Comparison of ENCODE assay signal across 10 cellular contexts in the genomic region with DNA sequence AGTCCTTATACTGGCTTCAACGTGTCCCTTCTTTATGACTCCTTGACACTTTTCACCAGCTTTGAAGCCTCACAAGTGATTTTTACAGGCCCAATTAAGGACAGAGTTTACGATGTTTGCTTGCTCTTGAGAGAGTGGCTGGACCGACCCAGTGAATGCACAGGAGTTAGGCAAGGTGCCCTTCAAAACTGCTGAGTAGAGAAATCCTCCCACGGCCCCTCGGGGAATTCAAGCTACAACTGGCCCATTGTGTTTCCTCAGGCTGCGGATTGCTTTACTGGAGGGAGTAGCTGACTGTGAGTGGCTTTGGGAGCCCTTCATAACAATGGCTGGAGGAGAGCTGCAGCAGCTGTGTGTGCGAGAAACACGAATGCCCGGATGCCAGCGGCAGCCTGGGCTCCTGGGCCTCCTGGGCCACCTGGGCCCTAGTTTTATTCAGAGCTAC. TPM values are rescaled to one million over a fixed set of nuclear protein-coding genes. Genes with fewer than 3 reads are reported as not detected.
A peak's percentile ranks its signal among the peaks of the same experiment; 100 is the strongest.
DNase-seq lines count a peak whose midpoint lies in the region; ATAC-seq, FAIRE-seq and TF ChIP-seq lines count a peak whose summit lies in the region.
"Had no signal": no experiment of that assay in that cellular context is flagged by ENCODE, and none has a peak within 500 bp of the region (broad histone marks: within the 10 kb centered on the region; RNA-seq: fewer than 3 reads in every experiment).

No MANE protein-coding gene starts in this region.

- H3K4me3 Mint-ChIP-seq in neural crest cell = peak overlapping the region; percentile 12

- peak; percentile 27 for DNase-seq in D341Med (ENCODE audit: low spot score)
- DNase-seq in NCI-H2171 (lab: John Stamatoyannopoulos, UW) = peak; percentile 55
- DNase-seq in epithelial cell of esophagus (ENCODE audit: low read depth) = peak; percentile 54
- peak; percentile 35 for DNase-seq in neural crest cell (ENCODE audit: low read depth, low spot score)
- no peak for DNase-seq in small intestine
- DNase-seq in omental fat pad (ENCODE audit: low spot score) = no peak
- DNase-seq: activated T-cell treated with anti-CD3 and anti-CD28 coated beads, Interleukin-2, amount 50 U/mL, for 48 hours; T-helper 2 cell had no signal

- H3K36me3 Mint-ChIP-seq in neural crest cell (ENCODE audit: low read depth) = no peaks in the 10 kb centered on the region

- 49 to 75% (median 64%) methylated on average over 10 of the region's 10 CpGs for WGBS in small intestine, 3 donors

- peaks cover 8% of the 10 kb centered on the region for H3K4me1 Mint-ChIP-seq in neural crest cell

- peaks cover under 1% of the 10 kb centered on the region for H3K9me3 Mint-ChIP-seq in neural crest cell

- H3K9me3 ChIP-seq in small intestine (ENCODE audit: control insufficient read depth, low read depth) = no peaks in the 10 kb centered on the region

- no peaks in the 10 kb centered on the region for H3K36me3 ChIP-seq in small intestine (ENCODE audit: control insufficient read depth in 2 of 2, insufficient read depth in 2 of 2, low read length in 2 of 2)

- no peak for TF ChIP-seq CTCF in epithelial cell of esophagus (IDR thresholded peaks at IDR 0.05; ENCODE audit: insufficient read depth, low read depth, low read length, missing control alignments)
- TF ChIP-seq CTCF in neural crest cell (conservative IDR thresholded peaks at IDR 0.05) = no peak
- no peak for TF ChIP-seq CTCF in omental fat pad (IDR thresholded peaks at IDR 0.05)

- no peaks in the 10 kb centered on the region for H3K27me3 ChIP-seq in small intestine (ENCODE audit: control insufficient read depth in 2 of 2, insufficient read depth in 2 of 2, low read length in 2 of 2)

- H3K27ac ChIP-seq in small intestine (ENCODE audit: low read depth in 1 of 2, low read length in 1 of 2) = no peak overlapping the region

- ATAC-seq in omental fat pad (ENCODE audit: low FRiP score) (no peak), GM18867 (IDR thresholded peaks at IDR 0.05; ENCODE audit: unreplicated experiment) (no peak), GM19328 (IDR thresholded peaks at IDR 0.05; ENCODE audit: unreplicated experiment) (no peak)

- no peaks in the 10 kb centered on the region for H3K27me3 Mint-ChIP-seq in neural crest cell (ENCODE audit: low read depth)

- H3K4me1 ChIP-seq in small intestine (ENCODE audit: control insufficient read depth in 2 of 2, insufficient read depth in 1 of 2, low read depth in 1 of 2, low read length in 1 of 2) = no peaks in the 10 kb centered on the region

- H3K4me3 ChIP-seq in epithelial cell of esophagus (ENCODE audit: low read length) = no peak overlapping the region
- no peak overlapping the region for H3K4me3 ChIP-seq in small intestine (ENCODE audit: low read depth in 1 of 2, low read length in 2 of 2)

- FAIRE-seq in small intestine (lab: Jason Lieb, UNC) = no peak

- H3K27ac Mint-ChIP-seq in neural crest cell (ENCODE audit: unreplicated experiment) = peak overlapping the region; percentile 72

RNA-seq across cellular contexts. Expression of gene SGK1, which starts 50.0 kb away (rescaled TPM):
- total RNA-seq in neural crest cell (3.8 and 5.9 TPM in 2 replicates), omental fat pad (1,000 to 10,000 TPM in 1 of 4 donors, 100 to 1,000 TPM in 3; 355 to 1,386 (median 540) TPM)
- 100 to 1,000 TPM; 127 to 848 (median 239) TPM for polyA plus RNA-seq in small intestine

Comparison
In these comparisons a context has a peak if more than half of its experiments do, and no peak if none do; other contexts are left out.
1. DNase-seq: peak in D341Med (single experiment), NCI-H2171 (single experiment), epithelial cell of esophagus (single experiment) and neural crest cell (single experiment); none in small intestine (single experiment) and omental fat pad (single experiment).
2. RNA of gene SGK1, which starts 50.0 kb away (total RNA-seq): 355 to 1,386 TPM in omental fat pad; 3.8 to 5.9 TPM in neural crest cell; every median in the first group is over 10 times any median in the second.